8 cellular contexts compared by ENCODE assay signal in genomic region chr11:44600739-44601416, GRCh38. TPM values are rescaled to one million over a fixed set of nuclear protein-coding genes. Genes with fewer than 3 reads are reported as not detected.
DNase-seq lines count a peak whose midpoint lies in the region; ATAC-seq and TF ChIP-seq lines count a peak whose summit lies in the region.

No MANE protein-coding gene starts in this region.

- peak; percentile 41 for DNase-seq in nephron progenitor cell
- no peak for DNase-seq in OCI-M2 (lab: John Stamatoyannopoulos, UW; ENCODE audit: unreplicated experiment)
- no peak for DNase-seq in erythroblast (lab: John Stamatoyannopoulos, UW)
- no peak for DNase-seq in activated T-cell treated with anti-CD3 and anti-CD28 coated beads, Interleukin-2, amount 50 U/mL, for 4 hours
- DNase-seq in activated CD4-positive, alpha-beta T cell treated with anti-CD3 and anti-CD28 coated beads for 4 hours: no peak

- ATAC-seq in GM18868 (IDR thresholded peaks at IDR 0.05; ENCODE audit: unreplicated experiment): peak; percentile 32
- peak; percentile 41 for ATAC-seq in HG02759 (IDR thresholded peaks at IDR 0.05; ENCODE audit: unreplicated experiment)
- no peak for ATAC-seq in activated T-cell treated with anti-CD3 and anti-CD28 coated beads, Interleukin-2, amount 50 U/mL, for 4 hours

- no peaks in the 10 kb centered on the region for H3K36me3 Mint-ChIP-seq in nephron progenitor cell (ENCODE audit: low read depth)
- H3K36me3 Mint-ChIP-seq in activated T-cell treated with anti-CD3 and anti-CD28 coated beads, Interleukin-2, amount 50 U/mL, for 4 hours (ENCODE audit: insufficient read depth): peaks cover 22% of the 10 kb centered on the region

- H3K27me3 Mint-ChIP-seq in nephron progenitor cell (ENCODE audit: low read depth, poor library complexity): no peaks in the 10 kb centered on the region
- H3K27me3 Mint-ChIP-seq in activated T-cell treated with anti-CD3 and anti-CD28 coated beads, Interleukin-2, amount 50 U/mL, for 4 hours (ENCODE audit: low read depth): no peaks in the 10 kb centered on the region

- H3K4me1 Mint-ChIP-seq in nephron progenitor cell: peaks cover 28% of the 10 kb centered on the region
- peaks cover 66% of the 10 kb centered on the region for H3K4me1 Mint-ChIP-seq in activated T-cell treated with anti-CD3 and anti-CD28 coated beads, Interleukin-2, amount 50 U/mL, for 4 hours (ENCODE audit: low read depth)

- TF ChIP-seq POLR2A in Raji (IDR thresholded peaks at IDR 0.05; ENCODE audit: insufficient read depth, low read depth, low read length) (peak; percentile 55), erythroblast (IDR thresholded peaks at IDR 0.05; ENCODE audit: low read length) (no peak)

- TF ChIP-seq CTCF in nephron progenitor cell (IDR thresholded peaks at IDR 0.05): no peak

- H3K4me3 Mint-ChIP-seq in nephron progenitor cell: no peak overlapping the region
- H3K4me3 Mint-ChIP-seq in activated T-cell treated with anti-CD3 and anti-CD28 coated beads, Interleukin-2, amount 50 U/mL, for 4 hours: no peak overlapping the region

- no peak overlapping the region for H3K27ac Mint-ChIP-seq in nephron progenitor cell

- no peaks in the 10 kb centered on the region for H3K9me3 Mint-ChIP-seq in nephron progenitor cell
- no peaks in the 10 kb centered on the region for H3K9me3 Mint-ChIP-seq in activated T-cell treated with anti-CD3 and anti-CD28 coated beads, Interleukin-2, amount 50 U/mL, for 4 hours

RNA-seq across cellular contexts. Expression of gene CD82, which starts 35.4 kb away (rescaled TPM):
- total RNA-seq in activated T-cell treated with anti-CD3 and anti-CD28 coated beads, Interleukin-2, amount 50 U/mL, for 4 hours: 100 to 1,000 TPM; 364 to 594 (median 428) TPM

Comparison
In these comparisons a context has a peak if more than half of its experiments do, and no peak if none do; other contexts are left out.
1. ATAC-seq: peak in GM18868 (single experiment) and HG02759 (single experiment); none in activated T-cell treated with anti-CD3 and anti-CD28 coated beads, Interleukin-2, amount 50 U/mL, for 4 hours (0 of 2).